20 cellular contexts compared by ENCODE assay signal in genomic region chrX:13414006-13414647, GRCh38.
"Had no signal": no experiment of that assay in that cellular context is flagged by ENCODE, and none has a peak within 500 bp of the region (broad histone marks: within the 10 kb centered on the region; RNA-seq: fewer than 3 reads in every experiment).

No MANE protein-coding gene starts in this region.

- H3K36me3 ChIP-seq: heart right ventricle, suprapubic skin had no signal

- ATAC-seq: activated CD4-positive, CD25-positive, alpha-beta regulatory T cell treated with anti-CD3 and anti-CD28 coated beads, Interleukin-2, amount 50 U/mL, for 24 hours; activated naive CD8-positive, alpha-beta T cell treated with anti-CD3 and anti-CD28 coated beads, Interleukin-2, amount 50 U/mL, for 24 hours; activated T-helper 17 cell treated with anti-CD3 and anti-CD28 coated beads, Interleukin-2, amount 50 U/mL, for 72 hours; heart right ventricle; left colon; mucosa of descending colon; naive thymus-derived CD4-positive, alpha-beta T cell had no signal

- H3K27ac ChIP-seq: heart right ventricle, suprapubic skin had no signal

- H3K27ac Mint-ChIP-seq: activated naive CD8-positive, alpha-beta T cell treated with anti-CD3 and anti-CD28 coated beads, Interleukin-2, amount 50 U/mL, for 24 hours; activated T-helper 17 cell treated with anti-CD3 and anti-CD28 coated beads, Interleukin-2, amount 50 U/mL, for 72 hours; dendritic cell treated with granulocyte-macrophage colony-stimulating factor and Interleukin-4, amounts not matched to agents 40 ng/mL and 50 ng/mL, for 4 days; naive thymus-derived CD4-positive, alpha-beta T cell; type B pancreatic cell had no signal

- H3K27me3 ChIP-seq: suprapubic skin had no signal

- H3K9me3 Mint-ChIP-seq: activated naive CD8-positive, alpha-beta T cell treated with anti-CD3 and anti-CD28 coated beads, Interleukin-2, amount 50 U/mL, for 24 hours; activated T-helper 17 cell treated with anti-CD3 and anti-CD28 coated beads, Interleukin-2, amount 50 U/mL, for 72 hours; dendritic cell treated with granulocyte-macrophage colony-stimulating factor and Interleukin-4, amounts not matched to agents 40 ng/mL and 50 ng/mL, for 4 days had no signal

- H3K4me3 Mint-ChIP-seq: activated naive CD8-positive, alpha-beta T cell treated with anti-CD3 and anti-CD28 coated beads, Interleukin-2, amount 50 U/mL, for 24 hours; activated T-helper 17 cell treated with anti-CD3 and anti-CD28 coated beads, Interleukin-2, amount 50 U/mL, for 72 hours; dendritic cell treated with granulocyte-macrophage colony-stimulating factor and Interleukin-4, amounts not matched to agents 40 ng/mL and 50 ng/mL, for 4 days; naive thymus-derived CD4-positive, alpha-beta T cell; type B pancreatic cell had no signal

- H3K4me1 Mint-ChIP-seq: activated T-helper 17 cell treated with anti-CD3 and anti-CD28 coated beads, Interleukin-2, amount 50 U/mL, for 72 hours had no signal

- H3K4me1 ChIP-seq: heart right ventricle, suprapubic skin had no signal

- H3K9me3 ChIP-seq: heart right ventricle, mucosa of descending colon, suprapubic skin had no signal

- H3K36me3 Mint-ChIP-seq: naive thymus-derived CD4-positive, alpha-beta T cell; type B pancreatic cell had no signal

- H3K4me3 ChIP-seq: heart right ventricle, lung, mucosa of descending colon, suprapubic skin had no signal

- DNase-seq: activated CD4-positive, alpha-beta T cell treated with anti-CD3 and anti-CD28 coated beads, Interleukin-2, amount 50 U/mL, for 1 hour; activated naive CD4-positive, alpha-beta T cell treated with Interleukin-2 at 50 U/mL for 16 hours; activated naive CD8-positive, alpha-beta T cell treated with anti-CD3 and anti-CD28 coated beads, Interleukin-2, amount 50 U/mL, for 24 hours; aorta; effector memory CD4-positive, alpha-beta T cell; foreskin melanocyte; heart right ventricle; left colon; mucosa of descending colon; naive thymus-derived CD4-positive, alpha-beta T cell; posterior cingulate gyrus; stimulated activated CD4-positive, alpha-beta T cell treated with anti-CD3 and anti-CD28 coated beads, Interleukin-2, amount 100 ng/mL, for 48 hours; stimulated activated naive CD4-positive, alpha-beta T cell treated with Interleukin-2 at 50 U/mL for 16 hours; SW 1271 had no signal

- H3K27me3 Mint-ChIP-seq: activated naive CD8-positive, alpha-beta T cell treated with anti-CD3 and anti-CD28 coated beads, Interleukin-2, amount 50 U/mL, for 24 hours; activated T-helper 17 cell treated with anti-CD3 and anti-CD28 coated beads, Interleukin-2, amount 50 U/mL, for 72 hours; dendritic cell treated with granulocyte-macrophage colony-stimulating factor and Interleukin-4, amounts not matched to agents 40 ng/mL and 50 ng/mL, for 4 days; naive thymus-derived CD4-positive, alpha-beta T cell; type B pancreatic cell had no signal
